19 cellular contexts compared by ENCODE assay signal in genomic region chr2:148207111-148207510, GRCh38.
A peak's percentile ranks its signal among the peaks of the same experiment; 100 is the strongest.
DNase-seq lines count a peak whose midpoint lies in the region; ATAC-seq, FAIRE-seq and TF ChIP-seq lines count a peak whose summit lies in the region.
"Had no signal": no experiment of that assay in that cellular context is flagged by ENCODE, and none has a peak within 500 bp of the region (broad histone marks: within the 10 kb centered on the region; RNA-seq: fewer than 3 reads in every experiment).

No MANE protein-coding gene starts in this region.

- H3K4me1 ChIP-seq in HepG2 (ENCODE audit: insufficient read depth, low read length) (peaks cover 19% of the 10 kb centered on the region), right lobe of liver (peaks cover 0 to 4% (median 0%) of the 10 kb centered on the region in 4 donors), kidney (ENCODE audit: control insufficient read depth in 1 of 2, insufficient read depth in 1 of 2, low read depth in 1 of 2, low read length in 2 of 2) (peaks cover 2 to 4% of the 10 kb centered on the region in 2 donors)
- H3K4me1 ChIP-seq: BLaER1 had no signal

- TF ChIP-seq POLR2A in HepG2 (IDR thresholded peaks at IDR 0.05; ENCODE audit: insufficient read depth in 1 of 2, low read depth in 2 of 2, low read length in 2 of 2) (no peak), right lobe of liver (IDR thresholded peaks at IDR 0.05) (no peak), H54 (IDR thresholded peaks at IDR 0.05; ENCODE audit: low read depth, low read length) (no peak)

- H3K4me2 ChIP-seq in HepG2 (ENCODE audit: low read depth, low read length) = no peak overlapping the region
- H3K4me2 ChIP-seq: BLaER1 had no signal

- H3K27me3 ChIP-seq in HepG2 (ENCODE audit: control insufficient read depth in 1 of 2, insufficient read depth in 2 of 2, low read length in 2 of 2) = no peaks in the 10 kb centered on the region
- H3K27me3 ChIP-seq in right lobe of liver = no peaks in the 10 kb centered on the region
- H3K27me3 ChIP-seq: BLaER1 had no signal

- H3K79me2 ChIP-seq in HepG2 (ENCODE audit: insufficient read depth, low read length) = no peaks in the 10 kb centered on the region

- POLR2A ChIA-PET in HepG2 (lab: Yijun Ruan, JAX) = no interaction called here

- H3K36me3 ChIP-seq in HepG2 (replicated peaks in 1 of 2; ENCODE audit: control insufficient read depth in 1 of 2, insufficient read depth in 2 of 2, low read length in 2 of 2) = no peaks in the 10 kb centered on the region
- no peaks in the 10 kb centered on the region for H3K36me3 ChIP-seq in right lobe of liver
- H3K36me3 ChIP-seq in kidney (ENCODE audit: control insufficient read depth in 1 of 2, insufficient read depth in 2 of 2, low read length in 2 of 2) = no peaks in the 10 kb centered on the region
- H3K36me3 ChIP-seq: BLaER1 had no signal

- no peaks in the 10 kb centered on the region for H4K20me1 ChIP-seq in HepG2 (ENCODE audit: insufficient read depth, low read length)
- H4K20me1 ChIP-seq: BLaER1 had no signal

- no peak overlapping the region for H3K27ac ChIP-seq in HepG2 (ENCODE audit: extremely low read length, insufficient read depth, low read length)
- H3K27ac ChIP-seq in right lobe of liver = no peak overlapping the region
- H3K27ac ChIP-seq in kidney (ENCODE audit: low read depth in 2 of 2, low read length in 2 of 2) = peak overlapping the region; percentile 81 to 82
- H3K27ac ChIP-seq: BLaER1, C4-2B had no signal

- no peaks in the 10 kb centered on the region for H3K9me3 ChIP-seq in HepG2 (ENCODE audit: low read length)
- no peaks in the 10 kb centered on the region for H3K9me3 ChIP-seq in right lobe of liver
- H3K9me3 ChIP-seq in kidney (ENCODE audit: control insufficient read depth in 1 of 2, low read length in 2 of 2) = no peaks in the 10 kb centered on the region
- H3K9me3 ChIP-seq: BLaER1 had no signal

- in situ Hi-C loops in HepG2 (cut with HindIII; ENCODE audit: extremely low pct_ligation_motif_present, low pct_unique_long_range_greater_than_20kb) = loop anchor here (10.0 kb wide), 1 partner anchor 298 kb away; no protein-coding TSS in a partner anchor

- TF ChIP-seq RAD21 in HepG2 (CRISPR knock-in tag; IDR thresholded peaks at IDR 0.05) = no peak

- DNase-seq in HepG2 (ENCODE audit: low spot score) (no peak), right lobe of liver (no peak), H54 (ENCODE audit: insufficient read length, low spot score) (no peak), kidney (no peak), NCI-H2227 treated with DMSO at 0.1 percent for 48 hours (lab: John Stamatoyannopoulos, UW) (no peak), T-helper 1 cell (no peak)
- DNase-seq: Calu3; CD4-positive, alpha-beta T cell; CD8-positive, alpha-beta memory T cell; DMS53; DMS79 treated with DMSO at 0.1 percent for 48 hours; GF-D8; GOT3; H7; HCEC 1CT had no signal

- H3K4me3 ChIP-seq in HepG2 (replicated peaks in 1 of 3; ENCODE audit: insufficient read depth in 1 of 3, low read depth in 2 of 3, low read length in 3 of 3) (no peak overlapping the region), right lobe of liver (no peak overlapping the region), kidney (ENCODE audit: low read length in 2 of 2) (peak overlapping the region; percentile 20 to 46)
- H3K4me3 ChIP-seq: BLaER1 had no signal

- TF ChIP-seq CTCF in HepG2 (CRISPR knock-in tag; IDR thresholded peaks at IDR 0.05) (no peak), right lobe of liver (IDR thresholded peaks at IDR 0.05) (no peak), kidney (IDR thresholded peaks at IDR 0.05; ENCODE audit: borderline replicate concordance, extremely low read depth, insufficient read depth) (no peak)

- TF ChIP-seq EP300 in HepG2 (IDR thresholded peaks at IDR 0.05; ENCODE audit: low read depth in 2 of 2, low read length in 2 of 2) (no peak), HepG2 (CRISPR knock-in tag; IDR thresholded peaks at IDR 0.05; ENCODE audit: borderline replicate concordance) (no peak)

- intact Hi-C loops in HepG2 (cut with micrococcal nuclease; ENCODE audit: unreplicated experiment) = loop anchor here (2.0 to 10.0 kb wide), 2 partner anchors 186 to 1472 kb away; partner anchors contain the start of genes MBD5 and ORC4
- intact Hi-C loops in right lobe of liver (cut with DNase I) = no loop called here
- intact Hi-C loops in kidney (cut with DNase I) = no loop called here

- H2AFZ ChIP-seq in HepG2 (ENCODE audit: low read length) = no peak overlapping the region

- WGBS in HepG2 (ENCODE audit: low lambda C conversion rate) = 92% methylated on average over 2 of the region's 2 CpGs
- 63% methylated on average over 2 of the region's 2 CpGs for WGBS in right lobe of liver (ENCODE audit: insufficient coverage, low coverage, low lambda C conversion rate, missing lambda C conversion rate)

- H3K9ac ChIP-seq in HepG2 (ENCODE audit: insufficient read depth, low read depth, low read length) (no peak overlapping the region), kidney (ENCODE audit: low read length in 2 of 2) (no peak overlapping the region)
- H3K9ac ChIP-seq: BLaER1 had no signal

- CTCF ChIA-PET in HepG2 (lab: Yijun Ruan, JAX; ENCODE audit: low intra/inter-chr PET ratio, low total read pairs) = no interaction called here

- BruUV-seq in HepG2 (replicated peaks; lab: Mats Ljungman, UMichigan) = no TSS peak

- FAIRE-seq in HepG2 (lab: Jason Lieb, UNC) = no peak
- peak; percentile 6 for FAIRE-seq in H54 (lab: Jason Lieb, UNC)
- no peak for FAIRE-seq in kidney (lab: Jason Lieb, UNC)
- FAIRE-seq: A204.1, GM18507 had no signal

- ATAC-seq in HepG2 = no peak
- ATAC-seq in right lobe of liver = no peak

TF ChIP-seq in HepG2, 621 proteins besides CTCF, POLR2A, EP300 and RAD21:
- TF ChIP-seq ZNF629 (CRISPR knock-in tag; conservative IDR thresholded peaks at IDR 0.05) = peak; percentile 87
- no peak for TF ChIP-seq ZNF337 (CRISPR knock-in tag; IDR thresholded peaks at IDR 0.05; ENCODE audit: borderline replicate concordance, low read depth)

Comparison
In these comparisons a context has a peak if more than half of its experiments do, and no peak if none do; other contexts are left out.
1. H3K27ac ChIP-seq: peak in kidney (2 of 2); none in HepG2 (single experiment) and right lobe of liver (0 of 3).
2. H3K4me3 ChIP-seq: peak in kidney (2 of 2); none in HepG2 (0 of 3) and right lobe of liver (0 of 3).